15 cellular contexts compared by ENCODE assay signal in the genomic region with DNA sequence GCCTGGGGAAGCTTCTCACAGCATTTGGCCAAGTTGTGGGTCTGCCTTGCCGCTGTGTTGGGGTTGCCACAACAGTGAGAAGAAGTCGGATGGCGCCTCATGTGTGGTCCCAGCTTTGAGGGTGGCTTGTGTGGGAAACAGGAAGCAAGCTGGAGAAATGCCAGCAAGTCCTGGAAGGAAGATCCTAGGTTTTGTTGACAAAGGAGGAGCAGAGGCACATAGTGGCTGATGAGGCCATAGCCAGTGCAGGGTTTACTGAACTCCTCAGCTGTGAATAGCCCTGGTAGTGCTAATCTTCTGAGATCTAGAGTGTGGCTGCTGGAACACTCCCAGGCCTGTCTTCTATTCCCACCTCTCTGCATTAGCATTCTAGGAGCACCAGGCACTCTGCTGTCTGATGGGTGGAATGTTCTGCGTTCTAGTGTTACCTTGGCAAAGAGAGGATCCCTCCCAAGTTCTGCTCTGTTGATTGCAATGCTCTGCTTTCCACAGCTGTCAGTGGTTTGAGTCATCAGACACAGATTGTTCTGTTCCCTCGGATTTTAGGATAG. TPM values are rescaled to one million over a fixed set of nuclear protein-coding genes. Genes with fewer than 3 reads are reported as not detected.
A peak's percentile ranks its signal among the peaks of the same experiment; 100 is the strongest.
DNase-seq lines count a peak whose midpoint lies in the region; ATAC-seq and TF ChIP-seq lines count a peak whose summit lies in the region.
"Had no signal": no experiment of that assay in that cellular context is flagged by ENCODE, and none has a peak within 500 bp of the region (broad histone marks: within the 10 kb centered on the region; RNA-seq: fewer than 3 reads in every experiment).

No MANE protein-coding gene starts in this region.

- TF ChIP-seq CTCF in dorsolateral prefrontal cortex (IDR thresholded peaks at IDR 0.05 in 54 of 56, conservative IDR thresholded peaks at IDR 0.05 in 2 of 56; ENCODE audit: low read depth in 1 of 56, partially characterized antibody in 56 of 56) (no peak), MM.1S (IDR thresholded peaks at IDR 0.05; ENCODE audit: low read length) (no peak), osteoblast (IDR thresholded peaks at IDR 0.05; ENCODE audit: extremely low read depth, low read depth, low read length) (no peak)

- no peak overlapping the region for H2AK5ac ChIP-seq in mesendoderm (ENCODE audit: low read length)

- peak; percentile 50 for DNase-seq in cardiac septum (ENCODE audit: low spot score)
- DNase-seq in Right ventricle myocardium inferior (ENCODE audit: missing footprints): no peak
- peak in 5 of 10 donors; percentile 47 to 83 (median 73) for DNase-seq in dorsolateral prefrontal cortex
- DNase-seq in mesendoderm: peak; percentile 38
- no peak for DNase-seq in MM.1S
- no peak for DNase-seq in C1 segment of cervical spinal cord (lab: John Stamatoyannopoulos, UW)
- DNase-seq in osteoblast (ENCODE audit: insufficient read length, low spot score, missing footprints): no peak
- DNase-seq: ACHN; activated CD4-positive, alpha-beta T cell treated with anti-CD3 and anti-CD28 coated beads, Interleukin-2, amount 10 ng/mL, durations not matched to agents 24 days and 14 days; PC-9; stimulated activated CD8-positive, alpha-beta memory T cell treated with anti-CD3 and anti-CD28 coated beads, Interleukin-4, amount 100 ng/mL, for 48 hours; upper lobe of right lung had no signal

- H3K79me2 ChIP-seq in mesendoderm (ENCODE audit: control insufficient read depth, insufficient read depth, low read length) (no peaks in the 10 kb centered on the region), MM.1S (ENCODE audit: low read length) (no peaks in the 10 kb centered on the region), osteoblast (ENCODE audit: insufficient read depth, low read length) (no peaks in the 10 kb centered on the region)

- H3K18ac ChIP-seq in mesendoderm (ENCODE audit: low read length): no peak overlapping the region

- H3K9me3 ChIP-seq in MM.1S (replicated peaks; ENCODE audit: insufficient read depth, low read length) (no peaks in the 10 kb centered on the region), osteoblast (ENCODE audit: low read depth, low read length) (no peaks in the 10 kb centered on the region)
- H3K9me3 ChIP-seq: ascending aorta, upper lobe of right lung had no signal

- no peak overlapping the region for H3K4ac ChIP-seq in mesendoderm (ENCODE audit: low read depth, low read length)

- H3K4me2 ChIP-seq in mesendoderm (ENCODE audit: low read length): no peak overlapping the region
- H3K4me2 ChIP-seq in MM.1S (ENCODE audit: low read depth, low read length): no peak overlapping the region
- no peak overlapping the region for H3K4me2 ChIP-seq in osteoblast (ENCODE audit: insufficient read depth, low read length)
- H3K4me2 ChIP-seq: PC-9 had no signal

- no peak overlapping the region for H2BK120ac ChIP-seq in mesendoderm (ENCODE audit: low read depth, low read length)

- H3K9me2 ChIP-seq in MM.1S (replicated peaks; ENCODE audit: insufficient read depth, low read length): no peaks in the 10 kb centered on the region

- ATAC-seq in Right ventricle myocardium inferior (no peak), HG03045 (IDR thresholded peaks at IDR 0.05; ENCODE audit: unreplicated experiment) (no peak)
- ATAC-seq: upper lobe of right lung had no signal

- H3F3A ChIP-seq in MM.1S (ENCODE audit: insufficient read depth, low read length): no peaks in the 10 kb centered on the region

- no peak overlapping the region for H2BK5ac ChIP-seq in mesendoderm (ENCODE audit: low read length)

- H4K5ac ChIP-seq in mesendoderm (ENCODE audit: low read length): no peak overlapping the region

- no peaks in the 10 kb centered on the region for H3K79me1 ChIP-seq in mesendoderm (ENCODE audit: low read length)

- H2AFZ ChIP-seq in MM.1S (ENCODE audit: low read length) (no peak overlapping the region), osteoblast (ENCODE audit: low read length) (no peak overlapping the region)
- H2AFZ ChIP-seq: PC-9 had no signal

- H3K4me1 ChIP-seq in mesendoderm (ENCODE audit: control insufficient read depth, low read depth, low read length) (no peaks in the 10 kb centered on the region), MM.1S (ENCODE audit: low read length) (peaks cover 13% of the 10 kb centered on the region), osteoblast (ENCODE audit: insufficient read depth, low read length) (no peaks in the 10 kb centered on the region)
- H3K4me1 ChIP-seq: ascending aorta, upper lobe of right lung had no signal

- intact Hi-C loops in cardiac septum (cut with DNase I): no loop called here
- intact Hi-C loops in Right ventricle myocardium inferior (cut with DNase I): no loop called here
- intact Hi-C loops in dorsolateral prefrontal cortex (cut with DNase I): no loop called here

- H3K36me3 ChIP-seq in mesendoderm (ENCODE audit: control insufficient read depth, insufficient read depth, low read length) (no peaks in the 10 kb centered on the region), MM.1S (replicated peaks; ENCODE audit: insufficient read depth, low read length) (no peaks in the 10 kb centered on the region), osteoblast (ENCODE audit: insufficient read depth, low read length) (no peaks in the 10 kb centered on the region)
- H3K36me3 ChIP-seq: upper lobe of right lung had no signal

- no peak overlapping the region for H2BK15ac ChIP-seq in mesendoderm (replicated peaks; ENCODE audit: low read depth)

- no peak overlapping the region for H4K8ac ChIP-seq in mesendoderm (ENCODE audit: low read depth, low read length)

- H3K9ac ChIP-seq in mesendoderm (ENCODE audit: low read length) (no peak overlapping the region), MM.1S (ENCODE audit: low read length) (no peak overlapping the region)

- H3K27ac ChIP-seq in dorsolateral prefrontal cortex (peak overlapping the region in 56 of 59 donors; percentile 24 to 91 (median 74)), mesendoderm (ENCODE audit: low read depth, low read length) (no peak overlapping the region), MM.1S (ENCODE audit: low read length) (no peak overlapping the region), osteoblast (ENCODE audit: low read depth, low read length) (no peak overlapping the region)
- H3K27ac ChIP-seq: ascending aorta, HL-60, PC-9, upper lobe of right lung had no signal

- no peak overlapping the region for H3K4me3 ChIP-seq in dorsolateral prefrontal cortex
- H3K4me3 ChIP-seq in mesendoderm (ENCODE audit: low read length): no peak overlapping the region
- no peak overlapping the region for H3K4me3 ChIP-seq in MM.1S (ENCODE audit: low read length)
- no peak overlapping the region for H3K4me3 ChIP-seq in osteoblast (ENCODE audit: insufficient read depth, low read length)
- H3K4me3 ChIP-seq: ascending aorta, PC-9, upper lobe of right lung had no signal

- H3K56ac ChIP-seq in mesendoderm (ENCODE audit: low read length): no peak overlapping the region

- no peaks in the 10 kb centered on the region for H3K27me3 ChIP-seq in dorsolateral prefrontal cortex
- H3K27me3 ChIP-seq in mesendoderm (ENCODE audit: insufficient read depth, low read length, poor library complexity): no peaks in the 10 kb centered on the region
- H3K27me3 ChIP-seq in MM.1S (replicated peaks; ENCODE audit: insufficient read depth, low read length): no peaks in the 10 kb centered on the region
- H3K27me3 ChIP-seq in osteoblast (ENCODE audit: insufficient read depth, low read length): no peaks in the 10 kb centered on the region
- H3K27me3 ChIP-seq: ascending aorta, upper lobe of right lung had no signal

- H3K23ac ChIP-seq in mesendoderm (ENCODE audit: low read length): no peak overlapping the region

- H4K20me1 ChIP-seq in MM.1S (ENCODE audit: insufficient read depth, low read length): no peaks in the 10 kb centered on the region
- peaks cover 35% of the 10 kb centered on the region for H4K20me1 ChIP-seq in osteoblast (ENCODE audit: insufficient read depth, low read length)

- no CpG with 5 or more reads among the region's 5 CpGs for WGBS in mesendoderm (ENCODE audit: extremely low coverage, insufficient coverage, low lambda C conversion rate)

RNA-seq across cellular contexts. Expression of a gene that starts 25.2 kb away (rescaled TPM):
- total RNA-seq in cardiac septum (6.9 TPM), Right ventricle myocardium inferior (8.5 TPM), dorsolateral prefrontal cortex (100 to 1,000 TPM in 109 of 120 experiments, 10 to 100 TPM in 11; 41.7 to 197 (median 132) TPM), osteoblast (9.4 and 10.0 TPM in 2 replicates)
- 0.51 TPM for polyA plus RNA-seq in mesendoderm (2013, experiment 1 of 2)
- 0.60 TPM for polyA plus RNA-seq in mesendoderm (2013, experiment 2 of 2)

RNA-seq across cellular contexts. Expression of a gene that starts 37.7 kb away (rescaled TPM):
- total RNA-seq in cardiac septum: 2.7 TPM
- total RNA-seq in Right ventricle myocardium inferior: 1.2 TPM
- total RNA-seq in dorsolateral prefrontal cortex: 10 to 100 TPM in 118 of 120 experiments, 1 to 10 TPM in 2; 6.5 to 34.6 (median 21.2) TPM
- 1.2 TPM for polyA plus RNA-seq in mesendoderm (2013, experiment 1 of 2)
- polyA plus RNA-seq in mesendoderm (2013, experiment 2 of 2): 1.1 TPM
- 2.2 and 3.2 TPM in 2 replicates for total RNA-seq in osteoblast
- total RNA-seq: ascending aorta had no signal

Comparison
In these comparisons a context has a peak if more than half of its experiments do, and no peak if none do; other contexts are left out.
1. DNase-seq: peak in cardiac septum (single experiment) and mesendoderm (single experiment); none in Right ventricle myocardium inferior (single experiment), MM.1S (single experiment), C1 segment of cervical spinal cord (0 of 14) and osteoblast (single experiment).
2. H3K27ac ChIP-seq: peak in dorsolateral prefrontal cortex (56 of 59); none in mesendoderm (single experiment), MM.1S (single experiment) and osteoblast (single experiment).